Comparison of ENCODE assay signal across 23 cellular contexts in the genomic region with DNA sequence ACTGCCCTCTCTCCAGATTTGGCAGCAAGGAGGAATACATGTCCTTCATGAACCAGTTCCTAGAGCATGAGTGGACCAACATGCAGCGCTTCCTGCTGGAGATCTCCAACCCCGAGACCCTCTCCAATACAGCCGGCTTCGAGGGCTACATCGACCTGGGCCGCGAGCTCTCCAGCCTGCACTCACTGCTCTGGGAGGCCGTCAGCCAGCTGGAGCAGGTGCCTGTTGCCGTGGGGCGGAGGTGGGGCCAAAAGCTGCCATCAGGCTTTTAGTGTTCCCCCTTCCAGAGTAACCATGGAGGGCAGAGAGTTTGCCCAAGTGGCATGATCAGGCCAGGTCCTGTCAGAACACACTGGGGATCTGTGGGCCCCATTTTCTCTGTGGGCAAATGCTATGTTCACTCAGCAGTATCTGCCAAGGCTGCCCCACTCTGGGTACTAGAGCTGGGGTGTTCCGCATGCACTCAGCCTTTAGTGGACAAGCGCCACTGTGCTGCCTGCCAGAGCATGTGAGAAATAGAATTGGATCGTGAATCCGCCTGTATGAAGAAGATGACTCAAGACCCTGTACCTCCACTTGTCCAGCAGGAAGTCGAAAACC.
"Had no signal": no experiment of that assay in that cellular context is flagged by ENCODE, and none has a peak within 500 bp of the region (broad histone marks: within the 10 kb centered on the region; RNA-seq: fewer than 3 reads in every experiment).

No MANE protein-coding gene starts in this region.

- H3K4me3 ChIP-seq: adrenal gland, body of pancreas, colonic mucosa had no signal

- ATAC-seq: activated T-cell treated with anti-CD3 and anti-CD28 coated beads, Interleukin-2, amount 50 U/mL, for 4 hours; body of pancreas; foreskin keratinocyte; natural killer cell had no signal

- H3K4me1 ChIP-seq: colonic mucosa had no signal

- H3K4me1 Mint-ChIP-seq: activated naive CD4-positive, alpha-beta T cell treated with anti-CD3 and anti-CD28 coated beads, Interleukin-2, amount 50 U/mL, for 24 hours; natural killer cell had no signal

- H3K9me3 ChIP-seq: adrenal gland, body of pancreas, colonic mucosa, neutrophil had no signal

- DNase-seq: activated CD4-positive, alpha-beta T cell treated with anti-CD3 and anti-CD28 coated beads, Interleukin-2, amount 50 U/mL, for 1 hour; activated CD4-positive, CD25-positive, alpha-beta regulatory T cell treated with anti-CD3 and anti-CD28 coated beads, Interleukin-2, amount 50 U/mL, for 72 hours; activated CD8-positive, alpha-beta memory T cell treated with anti-CD3 and anti-CD28 coated beads, Interleukin-2, amount 50 U/mL, for 4 hours; activated effector memory CD4-positive, alpha-beta T cell treated with Interleukin-2 at 50 U/mL for 16 hours; activated T-cell treated with anti-CD3 and anti-CD28 coated beads, Interleukin-2, amount 50 U/mL, for 4 hours; colonic mucosa; foreskin keratinocyte; hippocampal formation; islet precursor cell; natural killer cell; stimulated activated CD4-positive, alpha-beta T cell treated with anti-CD3 and anti-CD28 coated beads, Interleukin-12 subunit alpha, Interleukin-12 subunit beta, amount 100 ng/mL, for 4 hours; stimulated activated CD4-positive, alpha-beta T cell treated with anti-CD3 and anti-CD28 coated beads, Interleukin-1b, Interleukin-23, amount 100 ng/mL, for 48 hours; stimulated activated CD8-positive, alpha-beta memory T cell treated with anti-CD3 and anti-CD28 coated beads, Interleukin-4, amount 100 ng/mL, for 48 hours; stimulated activated naive CD4-positive, alpha-beta T cell treated with Interleukin-2 at 50 U/mL for 16 hours; SW 1271; T-helper 2 cell; trophoblast cell had no signal

- H3K27me3 ChIP-seq: adrenal gland, body of pancreas, colonic mucosa, foreskin keratinocyte, neutrophil had no signal

- H3K27me3 Mint-ChIP-seq: activated naive CD4-positive, alpha-beta T cell treated with anti-CD3 and anti-CD28 coated beads, Interleukin-2, amount 50 U/mL, for 24 hours had no signal

- H3K27ac ChIP-seq: adrenal gland, body of pancreas, colonic mucosa, foreskin keratinocyte, neutrophil, parathyroid adenoma, VCaP had no signal

- H3K4me3 Mint-ChIP-seq: activated naive CD4-positive, alpha-beta T cell treated with anti-CD3 and anti-CD28 coated beads, Interleukin-2, amount 50 U/mL, for 24 hours; activated T-cell treated with anti-CD3 and anti-CD28 coated beads, Interleukin-2, amount 50 U/mL, for 4 hours; natural killer cell had no signal

- H3K36me3 Mint-ChIP-seq: activated naive CD4-positive, alpha-beta T cell treated with anti-CD3 and anti-CD28 coated beads, Interleukin-2, amount 50 U/mL, for 24 hours; natural killer cell had no signal

- H3K27ac Mint-ChIP-seq: activated naive CD4-positive, alpha-beta T cell treated with anti-CD3 and anti-CD28 coated beads, Interleukin-2, amount 50 U/mL, for 24 hours; natural killer cell had no signal

- H3K36me3 ChIP-seq: neutrophil had no signal

- H3K9me3 Mint-ChIP-seq: activated naive CD4-positive, alpha-beta T cell treated with anti-CD3 and anti-CD28 coated beads, Interleukin-2, amount 50 U/mL, for 24 hours; activated T-cell treated with anti-CD3 and anti-CD28 coated beads, Interleukin-2, amount 50 U/mL, for 4 hours; natural killer cell had no signal
